Comparison of ENCODE assay signal across 1 cellular context in the genomic region with DNA sequence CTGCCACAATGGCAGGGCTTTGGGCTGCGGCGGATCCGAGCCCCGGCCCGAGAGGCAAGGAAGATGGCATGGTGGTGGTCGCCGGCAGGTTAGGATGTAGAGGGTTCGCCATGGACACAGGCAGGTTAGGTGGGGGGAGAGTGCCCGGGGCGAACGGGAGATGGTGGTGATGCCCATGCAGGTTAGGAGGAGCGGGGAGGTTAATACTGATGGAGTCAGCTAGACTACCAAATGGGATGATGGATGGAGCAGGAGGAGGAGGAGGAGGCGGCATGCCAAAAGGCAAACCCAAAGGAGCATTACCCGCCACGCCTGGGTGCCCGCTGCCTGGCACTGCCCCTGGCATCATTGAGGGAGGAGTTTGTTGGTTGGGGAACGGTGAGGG.
TF ChIP-seq lines count a peak whose summit lies in the region.

No MANE protein-coding gene starts in this region.

TF ChIP-seq in IMR-90, 13 proteins besides CTCF, POLR2A, EP300 and RAD21:
- no peak for TF ChIP-seq FOS (IDR thresholded peaks at IDR 0.05; ENCODE audit: low read depth, low read length)
- TF ChIP-seq CHD1 (IDR thresholded peaks at IDR 0.05; ENCODE audit: low read depth, low read length), result no peak
- TF ChIP-seq RCOR1 (IDR thresholded peaks at IDR 0.05; ENCODE audit: insufficient replicate concordance, low read length), result no peak
